8 cellular contexts compared by ENCODE assay signal in the genomic region with DNA sequence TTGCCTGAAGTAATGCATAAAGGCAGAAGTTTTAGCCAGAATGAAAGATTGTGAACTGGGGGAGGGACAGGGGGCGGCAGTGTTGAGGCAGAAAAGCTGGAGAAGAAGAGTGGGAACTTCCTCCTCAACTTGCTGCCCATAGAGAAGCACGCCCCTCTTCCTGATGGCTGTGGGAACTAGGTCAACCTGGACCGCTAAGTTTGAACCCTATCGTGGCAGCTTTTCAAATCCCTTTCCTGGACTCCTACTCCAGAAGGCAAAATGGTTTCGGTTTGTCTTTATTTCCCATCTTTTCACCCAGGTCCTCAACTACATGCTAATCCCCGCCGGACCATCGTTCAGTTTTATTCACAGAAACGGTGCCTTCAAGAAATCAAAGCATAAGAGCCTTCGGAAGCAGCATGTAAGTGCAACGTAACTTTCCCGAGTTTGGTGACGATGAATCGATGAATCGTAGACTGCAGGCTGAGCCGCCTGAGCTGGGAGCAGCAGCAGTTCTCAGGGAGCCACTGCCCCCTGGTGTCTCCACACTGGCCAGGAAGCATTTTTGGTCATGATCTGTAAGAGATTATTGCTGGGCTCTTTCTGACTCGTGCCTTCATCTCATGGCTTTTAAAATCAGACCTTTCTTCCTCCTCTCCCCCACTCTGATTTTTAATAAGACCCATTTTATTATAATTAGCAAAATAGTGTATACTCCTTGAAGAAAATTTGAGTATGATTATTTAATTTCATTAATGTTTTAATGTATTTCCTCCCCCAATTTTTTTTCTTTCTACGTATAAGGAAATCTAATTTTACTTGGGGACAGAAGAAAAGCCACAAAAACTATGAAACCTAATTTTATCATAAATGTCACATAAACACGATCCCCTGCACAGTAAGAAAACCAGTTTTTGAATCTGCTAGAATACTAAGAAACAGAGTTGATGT. TPM values are rescaled to one million over a fixed set of nuclear protein-coding genes. Genes with fewer than 3 reads are reported as not detected.
DNase-seq lines count a peak whose midpoint lies in the region; ATAC-seq and TF ChIP-seq lines count a peak whose summit lies in the region.

No MANE protein-coding gene starts in this region.

- no peaks in the 10 kb centered on the region for H3K27me3 Mint-ChIP-seq in activated T-cell treated with anti-CD3 and anti-CD28 coated beads, Interleukin-2, amount 50 U/mL, for 24 hours

- peak; percentile 94 for ATAC-seq in GM21528 (IDR thresholded peaks at IDR 0.05; ENCODE audit: low FRiP score, unreplicated experiment)
- peak; percentile 99 for ATAC-seq in IMR-90 (ENCODE audit: low read depth)
- peak; percentile 99 for ATAC-seq in PC-3

- H2BK15ac ChIP-seq in IMR-90 (ENCODE audit: low read depth, low read length), result peak overlapping the region; percentile 20; the same call in 1 of the 3 replicates

- peaks cover 27% of the 10 kb centered on the region for H3K4me1 Mint-ChIP-seq in activated T-cell treated with anti-CD3 and anti-CD28 coated beads, Interleukin-2, amount 50 U/mL, for 24 hours (ENCODE audit: low read depth)

- H3K14ac ChIP-seq in IMR-90 (replicated peaks; ENCODE audit: low read depth, low read length), result peak overlapping the region; percentile 40

- H3K79me2 ChIP-seq in PC-3 (ENCODE audit: low read length), result no peaks in the 10 kb centered on the region

- no peak overlapping the region for H2AK9ac ChIP-seq in IMR-90 (replicated peaks; ENCODE audit: low read depth, low read length, poor library complexity)

- H3K56ac ChIP-seq in IMR-90 (ENCODE audit: extremely low read depth, insufficient read depth, low read length), result peak overlapping the region; percentile 58; the same call in 1 of the 2 replicates

- H2AFZ ChIP-seq in IMR-90 (replicated peaks; ENCODE audit: low read length, poor library complexity), result peak overlapping the region; percentile 95
- H2AFZ ChIP-seq in PC-3 (ENCODE audit: low read length), result peak overlapping the region; percentile 85

- H3K79me1 ChIP-seq in IMR-90 (ENCODE audit: low read depth in 1 of 2, low read length in 2 of 2), result no peaks in the 10 kb centered on the region

- H3K4me3 Mint-ChIP-seq in activated T-cell treated with anti-CD3 and anti-CD28 coated beads, Interleukin-2, amount 50 U/mL, for 24 hours, result peak overlapping the region; percentile 83

- peak overlapping the region; percentile 82 for H3K18ac ChIP-seq in IMR-90 (ENCODE audit: low read depth, low read length)

- peak; percentile 98 for TF ChIP-seq CTCF in IMR-90 (conservative IDR thresholded peaks at IDR 0.05; ENCODE audit: low read depth, low read length)
- peak; percentile 97 for TF ChIP-seq CTCF in PC-3 (conservative IDR thresholded peaks at IDR 0.05; ENCODE audit: low read depth, low read length)
- peak; percentile 81 to 89 (median 87) for TF ChIP-seq CTCF in esophagus muscularis mucosa (IDR thresholded peaks at IDR 0.05)

- no peaks in the 10 kb centered on the region for H3K36me3 Mint-ChIP-seq in activated T-cell treated with anti-CD3 and anti-CD28 coated beads, Interleukin-2, amount 50 U/mL, for 24 hours (ENCODE audit: low read depth)

- H4K20me1 ChIP-seq in IMR-90 (ENCODE audit: insufficient read depth, low read length), result no peaks in the 10 kb centered on the region
- H4K20me1 ChIP-seq in PC-3 (ENCODE audit: low read length), result no peaks in the 10 kb centered on the region

- peak overlapping the region; percentile 57; the same call in 1 of the 2 replicates for H4K91ac ChIP-seq in IMR-90 (ENCODE audit: insufficient read depth, low read depth, low read length)

- H3K9ac ChIP-seq in IMR-90 (ENCODE audit: low read depth, low read length), result peak overlapping the region; percentile 88
- peak overlapping the region; percentile 22 for H3K9ac ChIP-seq in PC-3 (ENCODE audit: low read length)

- BruUV-seq in IMR-90 (replicated peaks; lab: Mats Ljungman, UMichigan) (no TSS peak), PC-3 (replicated peaks; lab: Mats Ljungman, UMichigan) (no TSS peak)

- peak; percentile 18 for DNase-seq in DMS 273 treated with DMSO at 0.1 percent for 48 hours (lab: John Stamatoyannopoulos, UW)
- DNase-seq in IMR-90, result peak; percentile 86
- peak; percentile 91 for DNase-seq in PC-3
- peak; percentile 87 for DNase-seq in activated T-cell treated with anti-CD3 and anti-CD28 coated beads, Interleukin-2, amount 50 U/mL, for 24 hours
- DNase-seq in esophagus muscularis mucosa (ENCODE audit: extremely low spot score), result peak; percentile 94
- DNase-seq in myocyte (ENCODE audit: low read depth), result peak; percentile 85
- peak; percentile 66 to 72 for DNase-seq in stimulated activated CD8-positive, alpha-beta memory T cell treated with anti-CD3 and anti-CD28 coated beads, Interleukin-7, amount 100 ng/mL, for 4 hours (ENCODE audit: low read depth in 2 of 2)

- 0% methylated on average over 8 of the region's 19 CpGs; no CpG with 5 or more reads in 1 of the 2 experiments for WGBS in IMR-90 (ENCODE audit: extremely low coverage in 2 of 2, insufficient read length in 1 of 2), 2 experiments
- 8% methylated on average over 19 of the region's 19 CpGs for WGBS in esophagus muscularis mucosa

- no peak for TF ChIP-seq EP300 in esophagus muscularis mucosa (IDR thresholded peaks at IDR 0.05)

- POLR2A ChIA-PET in IMR-90 (lab: Charles Lee; ENCODE audit: unreplicated experiment) (no interaction called here), PC-3 (lab: Charles Lee; ENCODE audit: unreplicated experiment) (no interaction called here)

- peak overlapping the region; percentile 16; the same call in 1 of the 2 replicates for H2BK20ac ChIP-seq in IMR-90 (ENCODE audit: low read depth, low read length)

- no peaks in the 10 kb centered on the region for H3K9me2 ChIP-seq in PC-3 (replicated peaks; ENCODE audit: low read length)

- H3K4me1 ChIP-seq in IMR-90 (ENCODE audit: control insufficient read depth, insufficient read depth, low read length), result no peaks in the 10 kb centered on the region
- H3K4me1 ChIP-seq in PC-3 (ENCODE audit: insufficient read depth, low read length), result no peaks in the 10 kb centered on the region
- H3K4me1 ChIP-seq in esophagus muscularis mucosa, result peaks cover 0 to 21% (median 20%) of the 10 kb centered on the region in 4 donors

- H3K27ac Mint-ChIP-seq in activated T-cell treated with anti-CD3 and anti-CD28 coated beads, Interleukin-2, amount 50 U/mL, for 24 hours, result peak overlapping the region; percentile 80

- dilution Hi-C loops in IMR-90 (cut with HindIII; ENCODE audit: low sequenced_read_pairs, unreplicated experiment), result no loop called here

- H3K9me1 ChIP-seq in IMR-90 (ENCODE audit: insufficient read depth, low read length), result no peaks in the 10 kb centered on the region

- TF ChIP-seq POLR2A in IMR-90 (IDR thresholded peaks at IDR 0.05; ENCODE audit: low read depth, low read length), result no peak
- TF ChIP-seq POLR2A in esophagus muscularis mucosa (IDR thresholded peaks at IDR 0.05; ENCODE audit: low read depth), result no peak

- peak overlapping the region; percentile 86 for H2BK120ac ChIP-seq in IMR-90 (ENCODE audit: low read depth, low read length)

- intact Hi-C loops in IMR-90 (cut with micrococcal nuclease) (loop anchor here (1.0 to 5.0 kb wide), 5 partner anchors 143 to 375 kb away; a partner anchor contains a TSS), PC-3 (cut with micrococcal nuclease) (loop anchor here (1.0 to 5.0 kb wide), 8 partner anchors 36 to 375 kb away; a partner anchor contains a TSS), esophagus muscularis mucosa (cut with DNase I) (loop anchor here (1.0 to 5.0 kb wide), 2 partner anchors 143 to 224 kb away; no protein-coding TSS in a partner anchor)

- H3K4me2 ChIP-seq in IMR-90 (ENCODE audit: low read depth, low read length), result peak overlapping the region; percentile 89
- peak overlapping the region; percentile 72 for H3K4me2 ChIP-seq in PC-3 (ENCODE audit: low read length)

- H3K9me3 Mint-ChIP-seq in activated T-cell treated with anti-CD3 and anti-CD28 coated beads, Interleukin-2, amount 50 U/mL, for 24 hours, result no peaks in the 10 kb centered on the region

- H3K36me3 ChIP-seq in IMR-90 (ENCODE audit: control insufficient read depth, insufficient read depth, low read length) (no peaks in the 10 kb centered on the region), PC-3 (ENCODE audit: low read depth, low read length) (no peaks in the 10 kb centered on the region), esophagus muscularis mucosa (no peaks in the 10 kb centered on the region)

- peak overlapping the region; percentile 54; the same call in 1 of the 2 replicates for H4K5ac ChIP-seq in IMR-90 (ENCODE audit: low read depth, low read length)

- H3K4ac ChIP-seq in IMR-90 (ENCODE audit: low read depth, low read length), result peak overlapping the region; percentile 34

- peak overlapping the region; percentile 83 for H3K4me3 ChIP-seq in IMR-90 (ENCODE audit: insufficient read depth, low read depth, low read length)
- H3K4me3 ChIP-seq in PC-3 (ENCODE audit: low read length), result peak overlapping the region; percentile 72
- H3K4me3 ChIP-seq in esophagus muscularis mucosa, result peak overlapping the region; percentile 57 to 65 (median 59)

- H2BK5ac ChIP-seq in IMR-90 (ENCODE audit: low read depth, low read length, poor library complexity, severe bottlenecking), result peak overlapping the region; percentile 50

- TF ChIP-seq RAD21 in IMR-90 (IDR thresholded peaks at IDR 0.05; ENCODE audit: low read length), result peak; percentile 99

- peak overlapping the region in 1 of 2 experiments; percentile 65; a peak in 2 of 4 replicates for H4K8ac ChIP-seq in IMR-90 (ENCODE audit: low read depth in 2 of 2, low read length in 2 of 2)

- 0 out of 2 replicates have a peak overlapping the region, but pooled peaks have one; percentile 44 for H3K23ac ChIP-seq in IMR-90 (ENCODE audit: low read depth, low read length)

- H3K27ac ChIP-seq in IMR-90 (ENCODE audit: insufficient read depth, low read length) (peak overlapping the region; percentile 51), PC-3 (ENCODE audit: low read length) (no peak overlapping the region), esophagus muscularis mucosa (replicated peaks in 1 of 4) (peak overlapping the region; percentile 57 to 73 (median 70))

- H3K27me3 ChIP-seq in IMR-90 (ENCODE audit: control insufficient read depth, insufficient read depth, low read length) (peaks cover 4% of the 10 kb centered on the region), PC-3 (ENCODE audit: low read length) (no peaks in the 10 kb centered on the region), esophagus muscularis mucosa (no peaks in the 10 kb centered on the region)

- CTCF ChIA-PET in IMR-90 (lab: Yijun Ruan, JAX) (interaction anchor here (0.7 to 1.7 kb wide), 10 partner anchors 13 to 337 kb away, joined by 3 to 14 read pairs (median 4); no protein-coding TSS in a partner anchor), PC-3 (lab: Charles Lee) (interaction anchor here (0.6 to 1.7 kb wide), 6 partner anchors 11 to 224 kb away, joined by 3 to 11 read pairs (median 6); no protein-coding TSS in a partner anchor)

- H2AK5ac ChIP-seq in IMR-90 (ENCODE audit: low read depth, low read length), result no peak overlapping the region

- H3F3A ChIP-seq in PC-3 (ENCODE audit: low read length, unreplicated experiment), result no peaks in the 10 kb centered on the region

- in situ Hi-C loops in IMR-90 (cut with MboI; ENCODE audit: low sequenced_read_pairs), result loop anchor here (5.0 kb wide), 1 partner anchor 233 kb away; no protein-coding TSS in a partner anchor

- H3K9me3 ChIP-seq in IMR-90 (ENCODE audit: control insufficient read depth, insufficient read depth, low read length) (no peaks in the 10 kb centered on the region), PC-3 (ENCODE audit: low read length) (no peaks in the 10 kb centered on the region), esophagus muscularis mucosa (no peaks in the 10 kb centered on the region)

RNA-seq across cellular contexts. Expression of a gene that starts 21.4 kb away (rescaled TPM):
- not detected in 2 replicates for total RNA-seq in IMR-90 (2012; rRNA removed)
- not detected in 2 replicates for polyA plus RNA-seq in IMR-90 (2012; rRNA removed)
- not detected in 2 replicates for polyA plus RNA-seq in IMR-90 (2012; cell fraction: cytosol; rRNA removed)
- not detected in 2 replicates for polyA plus RNA-seq in IMR-90 (2012; cell fraction: nucleus; rRNA removed; ENCODE audit: low replicate concordance)
- not detected in 2 replicates for total RNA-seq in PC-3 (2014; rRNA removed)
- total RNA-seq in esophagus muscularis mucosa, result not detected
- total RNA-seq in myocyte, result not detected in 2 replicates
- polyA plus RNA-seq in myocyte (2012), result not detected

Comparison
In these comparisons a context has a peak if more than half of its experiments do, and no peak if none do; other contexts are left out.
1. DNase-seq: peak in every context shown above with its lines; median percentile 94 in esophagus muscularis mucosa; 91 in PC-3; 87 in activated T-cell treated with anti-CD3 and anti-CD28 coated beads, Interleukin-2, amount 50 U/mL, for 24 hours; 86 in IMR-90; 85 in myocyte; 69 in stimulated activated CD8-positive, alpha-beta memory T cell treated with anti-CD3 and anti-CD28 coated beads, Interleukin-7, amount 100 ng/mL, for 4 hours; 18 in DMS 273 treated with DMSO at 0.1 percent for 48 hours.